ENCODE assay signal across 20 cellular contexts in genomic region chr1:247914941-247915662, GRCh38. TPM values are rescaled to one million over a fixed set of nuclear protein-coding genes. Genes with fewer than 3 reads are reported as not detected.
DNase-seq lines count a peak whose midpoint lies in the region; ATAC-seq, FAIRE-seq and TF ChIP-seq lines count a peak whose summit lies in the region.
"Had no signal": no experiment of that assay in that cellular context is flagged by ENCODE, and none has a peak within 500 bp of the region (broad histone marks: within the 10 kb centered on the region; RNA-seq: fewer than 3 reads in every experiment).

No MANE protein-coding gene starts in this region.

- peak overlapping the region in 1 of 2 donors; percentile 60 for H3K27ac Mint-ChIP-seq in stimulated activated naive CD8-positive, alpha-beta T cell treated with anti-CD3 and anti-CD28 coated beads, Interleukin-15, amount 100 ng/mL, for 72 hours
- H3K27ac Mint-ChIP-seq: CD14-positive monocyte had no signal

- no peak for DNase-seq in stimulated activated naive CD8-positive, alpha-beta T cell treated with anti-CD3 and anti-CD28 coated beads, Interleukin-15, amount 100 ng/mL, for 72 hours
- no peak for DNase-seq in stimulated activated naive CD8-positive, alpha-beta T cell treated with anti-CD3 and anti-CD28 coated beads, Interleukin-15, Interleukin-2, amounts not matched to agents 100 U/mL and 50 U/mL, for 24 hours
- DNase-seq in MG63 (peak; percentile 86), astrocyte of the spinal cord (ENCODE audit: low read depth, low spot score) (peak; percentile 22), urothelium cell line (ENCODE audit: low spot score) (no peak), T-helper 9 cell (no peak), NCI-H446 (lab: John Stamatoyannopoulos, UW) (no peak), NCI-H774 (lab: John Stamatoyannopoulos, UW) (no peak)
- DNase-seq: ACHN, AML-193, DMS 273 treated with DMSO at 0.1 percent for 48 hours, NCI-H1105, NCI-H1694 treated with DMSO at 0.1 percent for 48 hours, NCI-H446 treated with DMSO at 0.1 percent for 48 hours, NCI-H82 had no signal

- H3K27me3 Mint-ChIP-seq in stimulated activated naive CD8-positive, alpha-beta T cell treated with anti-CD3 and anti-CD28 coated beads, Interleukin-15, amount 100 ng/mL, for 72 hours = peaks cover 13% of the 10 kb centered on the region

- FAIRE-seq in urothelium cell line (lab: Jason Lieb, UNC) = peak; percentile 27
- FAIRE-seq: HepG2 had no signal

- peaks cover 3% of the 10 kb centered on the region; the same call in 1 of the 2 replicates for H3K9me3 ChIP-seq in MG63

- H3K27me3 ChIP-seq in MG63 = no peaks in the 10 kb centered on the region

- no peak for TF ChIP-seq CTCF in astrocyte of the spinal cord (IDR thresholded peaks at IDR 0.05; ENCODE audit: low read depth, low read length)

- no peaks in the 10 kb centered on the region for H3K4me1 Mint-ChIP-seq in stimulated activated naive CD8-positive, alpha-beta T cell treated with anti-CD3 and anti-CD28 coated beads, Interleukin-15, amount 100 ng/mL, for 72 hours
- H3K4me1 Mint-ChIP-seq: CD14-positive monocyte had no signal

- peak; percentile 55 for ATAC-seq in stimulated activated naive CD8-positive, alpha-beta T cell treated with anti-CD3 and anti-CD28 coated beads, Interleukin-15, amount 100 ng/mL, for 72 hours
- no peak for ATAC-seq in stimulated activated naive CD8-positive, alpha-beta T cell treated with anti-CD3 and anti-CD28 coated beads, Interleukin-15, Interleukin-2, amounts not matched to agents 100 U/mL and 50 U/mL, for 24 hours
- ATAC-seq: HepG2, Right ventricle myocardium inferior had no signal

- H3K4me3 ChIP-seq in MG63 = no peak overlapping the region
- H3K4me3 ChIP-seq in astrocyte of the spinal cord (ENCODE audit: low read depth, low read length) = no peak overlapping the region
- H3K4me3 ChIP-seq: SK-N-MC had no signal

- H3K36me3 ChIP-seq in MG63 = no peaks in the 10 kb centered on the region; the same call in 1 of the 2 replicates

- H3K9me3 Mint-ChIP-seq in stimulated activated naive CD8-positive, alpha-beta T cell treated with anti-CD3 and anti-CD28 coated beads, Interleukin-15, amount 100 ng/mL, for 72 hours = no peaks in the 10 kb centered on the region

- in situ Hi-C loops in astrocyte of the spinal cord (cut with HindIII; ENCODE audit: low sequenced_read_pairs) = no loop called here

- no peak overlapping the region for H3K4me3 Mint-ChIP-seq in stimulated activated naive CD8-positive, alpha-beta T cell treated with anti-CD3 and anti-CD28 coated beads, Interleukin-15, amount 100 ng/mL, for 72 hours
- H3K4me3 Mint-ChIP-seq: CD14-positive monocyte had no signal

RNA-seq across cellular contexts. Expression of gene OR2T8, which starts 5.0 kb away (rescaled TPM):
- not detected in 2 replicates for total RNA-seq in MG63 (2014; rRNA removed; shearing (Covaris generic); ENCODE audit: low replicate concordance)
- total RNA-seq: HepG2; Right ventricle myocardium inferior; T-helper 1 cell treated with Interleukin-12 subunit alpha and Interleukin-12 subunit beta and Interleukin-4 antibody, amounts not matched to agents 30 ng/mL and 1 ng/mL, for 36 hours had no signal

RNA-seq across cellular contexts. Expression of gene OR2AJ1, which starts 9.6 kb away (rescaled TPM):
- total RNA-seq in MG63 (2014; rRNA removed; shearing (Covaris generic); ENCODE audit: low replicate concordance) = not detected in 2 replicates
- total RNA-seq: HepG2; Right ventricle myocardium inferior; T-helper 1 cell treated with Interleukin-12 subunit alpha and Interleukin-12 subunit beta and Interleukin-4 antibody, amounts not matched to agents 30 ng/mL and 1 ng/mL, for 36 hours had no signal

RNA-seq across cellular contexts. Expression of gene OR2W3, which starts 19.7 kb away (rescaled TPM):
- 1.7 and 4.0 TPM in 2 replicates for total RNA-seq in MG63 (2014; rRNA removed; shearing (Covaris generic); ENCODE audit: low replicate concordance)
- total RNA-seq: HepG2; Right ventricle myocardium inferior; T-helper 1 cell treated with Interleukin-12 subunit alpha and Interleukin-12 subunit beta and Interleukin-4 antibody, amounts not matched to agents 30 ng/mL and 1 ng/mL, for 36 hours had no signal

RNA-seq across cellular contexts. Expression of gene OR2L8, which starts 33.6 kb away (rescaled TPM):
- not detected in 2 replicates for total RNA-seq in MG63 (2014; rRNA removed; shearing (Covaris generic); ENCODE audit: low replicate concordance)
- total RNA-seq: HepG2, Right ventricle myocardium inferior had no signal

RNA-seq across cellular contexts. Expression of gene OR2AK2, which starts 49.9 kb away (rescaled TPM):
- not detected in 2 replicates for total RNA-seq in MG63 (2014; rRNA removed; shearing (Covaris generic); ENCODE audit: low replicate concordance)
- total RNA-seq: HepG2; Right ventricle myocardium inferior; T-helper 1 cell treated with Interleukin-12 subunit alpha and Interleukin-12 subunit beta and Interleukin-4 antibody, amounts not matched to agents 30 ng/mL and 1 ng/mL, for 36 hours had no signal

Comparison
In these comparisons a context has a peak if more than half of its experiments do, and no peak if none do; other contexts are left out.
1. DNase-seq: peak in MG63 (single experiment) and astrocyte of the spinal cord (single experiment); none in stimulated activated naive CD8-positive, alpha-beta T cell treated with anti-CD3 and anti-CD28 coated beads, Interleukin-15, amount 100 ng/mL, for 72 hours (0 of 2), stimulated activated naive CD8-positive, alpha-beta T cell treated with anti-CD3 and anti-CD28 coated beads, Interleukin-15, Interleukin-2, amounts not matched to agents 100 U/mL and 50 U/mL, for 24 hours (single experiment), urothelium cell line (single experiment), T-helper 9 cell (single experiment), NCI-H446 (0 of 2) and NCI-H774 (single experiment).